11 cellular contexts compared by ENCODE assay signal in the genomic region with DNA sequence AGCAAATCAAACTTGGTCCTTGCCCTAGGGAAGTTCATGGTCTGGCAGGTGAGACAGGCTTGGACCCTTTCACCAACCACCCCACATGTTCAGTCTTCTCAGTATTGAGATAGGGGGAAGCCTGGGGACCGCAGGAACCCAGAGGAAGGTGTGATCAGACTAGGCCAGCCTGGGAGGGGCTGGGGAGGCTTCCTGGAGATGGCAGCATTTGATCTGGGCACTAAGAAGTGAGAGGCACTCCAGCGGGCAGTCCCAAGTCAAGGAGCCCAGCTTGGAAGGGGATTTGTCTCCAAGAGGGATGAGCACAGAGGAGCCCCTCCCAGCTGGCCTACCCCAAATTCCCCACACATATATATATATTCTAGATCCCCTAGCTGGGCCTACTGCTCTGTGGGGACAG. TPM values are rescaled to one million over a fixed set of nuclear protein-coding genes. Genes with fewer than 3 reads are reported as not detected.
DNase-seq lines count a peak whose midpoint lies in the region; ATAC-seq, FAIRE-seq and TF ChIP-seq lines count a peak whose summit lies in the region.
"Had no signal": no experiment of that assay in that cellular context is flagged by ENCODE, and none has a peak within 500 bp of the region (broad histone marks: within the 10 kb centered on the region; RNA-seq: fewer than 3 reads in every experiment).

No MANE protein-coding gene starts in this region.

- H3K27ac ChIP-seq in CD4-positive, alpha-beta T cell (ENCODE audit: low read depth, low read length) = no peak overlapping the region
- H3K27ac ChIP-seq in GM12878 (ENCODE audit: control insufficient read depth, insufficient read depth) = no peak overlapping the region; the same call in 1 of the 2 replicates

- ATAC-seq in CD4-positive, alpha-beta T cell (ENCODE audit: poor library complexity) = no peak
- ATAC-seq in HG02759 (IDR thresholded peaks at IDR 0.05; ENCODE audit: unreplicated experiment) (peak; percentile 10), GM12878 (peak; percentile 8; the same call in 2 of the 3 replicates), omental fat pad (ENCODE audit: low FRiP score) (no peak)
- peak in 1 of 2 donors; percentile 26 for ATAC-seq in natural killer cell treated with Interleukin-12 subunit alpha and Interleukin-12 subunit beta and Interleukin-15 and Interleukin-18, amount 100 ng/mL, for 72 hours

- peaks cover 26% of the 10 kb centered on the region for H3K4me1 Mint-ChIP-seq in CD4-positive, alpha-beta T cell (ENCODE audit: low read depth)
- H3K4me1 Mint-ChIP-seq in natural killer cell treated with Interleukin-12 subunit alpha and Interleukin-12 subunit beta and Interleukin-15 and Interleukin-18, amount 100 ng/mL, for 72 hours (ENCODE audit: low read depth in 2 of 2) = peaks cover 20 to 26% of the 10 kb centered on the region in 2 donors

- H3K36me3 ChIP-seq in GM12878 (ENCODE audit: control insufficient read depth in 2 of 2, insufficient read depth in 2 of 2, low read length in 1 of 2) = no peaks in the 10 kb centered on the region

- no peak overlapping the region for H3K4me3 Mint-ChIP-seq in CD4-positive, alpha-beta T cell
- no peak overlapping the region for H3K4me3 Mint-ChIP-seq in natural killer cell treated with Interleukin-12 subunit alpha and Interleukin-12 subunit beta and Interleukin-15 and Interleukin-18, amount 100 ng/mL, for 72 hours

- H3K27me3 ChIP-seq in CD4-positive, alpha-beta T cell (ENCODE audit: control insufficient read depth, insufficient read depth, low read length) = peaks cover 9% of the 10 kb centered on the region
- peaks cover 1 to 7% of the 10 kb centered on the region in 2 experiments; a peak in 3 of 4 replicates for H3K27me3 ChIP-seq in GM12878 (replicated peaks in 1 of 2; ENCODE audit: control insufficient read depth in 2 of 2, insufficient read depth in 2 of 2, low read length in 1 of 2)

- WGBS in GM12878 (ENCODE audit: insufficient coverage, insufficient replicate concordance, low lambda C conversion rate, missing lambda C conversion rate) = 19% methylated on average over 2 of the region's 2 CpGs

- FAIRE-seq in GM12878 (lab: Jason Lieb, UNC) = no peak
- FAIRE-seq: TTC549 had no signal

- peak overlapping the region; percentile 49; the same call in 1 of the 2 replicates for H3K4me2 ChIP-seq in GM12878 (ENCODE audit: control insufficient read depth, insufficient read depth)

- no peak for TF ChIP-seq EP300 in GM12878 (IDR thresholded peaks at IDR 0.05; ENCODE audit: borderline replicate concordance in 1 of 2, control insufficient read depth in 1 of 2, low read depth in 2 of 2, low read length in 2 of 2)

- H3K79me2 ChIP-seq in GM12878 (ENCODE audit: control insufficient read depth, insufficient read depth, low read length) = no peaks in the 10 kb centered on the region

- TF ChIP-seq RAD21 in GM12878 (IDR thresholded peaks at IDR 0.05; ENCODE audit: insufficient read depth, low read depth, low read length) = no peak

- no TSS peak for BruUV-seq in GM12878 (replicated peaks; lab: Mats Ljungman, UMichigan)

- TF ChIP-seq CTCF in CD4-positive, alpha-beta T cell (IDR thresholded peaks at IDR 0.05) = no peak
- TF ChIP-seq CTCF in GM12878 (IDR thresholded peaks at IDR 0.05 in 2 of 3, conservative IDR thresholded peaks at IDR 0.05 in 1 of 3; ENCODE audit: control insufficient read depth in 2 of 3, extremely low read depth in 1 of 3, insufficient read depth in 1 of 3, low read depth in 3 of 3, low read length in 3 of 3) (no peak), omental fat pad (IDR thresholded peaks at IDR 0.05) (no peak)

- no peak overlapping the region for H3K4me3 ChIP-seq in GM12878

- H3K9me3 ChIP-seq in CD4-positive, alpha-beta T cell (ENCODE audit: control insufficient read depth, low read length) = no peaks in the 10 kb centered on the region
- no peaks in the 10 kb centered on the region for H3K9me3 ChIP-seq in GM12878 (replicated peaks; ENCODE audit: control insufficient read depth, insufficient read depth, low read length)
- H3K9me3 ChIP-seq: Caco-2 had no signal

- POLR2A ChIA-PET in CD4-positive, alpha-beta T cell (lab: Charles Lee) = no interaction called here
- POLR2A ChIA-PET in GM12878 (lab: Charles Lee) = interaction anchor here (1.4 to 2.9 kb wide), 4 partner anchors 8 to 38 kb away, joined by 3 to 15 read pairs (median 4); no protein-coding TSS in a partner anchor

- H3K4me1 ChIP-seq in GM12878 (ENCODE audit: control insufficient read depth, insufficient read depth, low read length) = peaks cover 40% of the 10 kb centered on the region

- in situ Hi-C loops in GM12878 (cut with MboI) = no loop called here

- CTCF ChIA-PET in CD4-positive, alpha-beta T cell (lab: Charles Lee) = no interaction called here
- CTCF ChIA-PET in GM12878 (lab: Yijun Ruan, JAX) = interaction anchor here (1.2 to 3.6 kb wide), 3 partner anchors 8 to 53 kb away, joined by 4 to 12 read pairs (median 5); no protein-coding TSS in a partner anchor

- TF ChIP-seq POLR2A in GM12878 (IDR thresholded peaks at IDR 0.05; ENCODE audit: low read depth, low read length) = no peak

- DNase-seq in CD4-positive, alpha-beta T cell = no peak
- DNase-seq in GM12878 (ENCODE audit: low read depth, low spot score) = no peak
- no peak for DNase-seq in natural killer cell treated with Interleukin-12 subunit alpha and Interleukin-12 subunit beta and Interleukin-15 and Interleukin-18, amount 100 ng/mL, for 72 hours (ENCODE audit: low spot score)
- no peak for DNase-seq in foreskin melanocyte
- DNase-seq in ecto neural progenitor cell (ENCODE audit: low spot score) = no peak
- no peak for DNase-seq in NCI-H345 treated with DMSO at 0.1 percent for 48 hours (lab: John Stamatoyannopoulos, UW; ENCODE audit: unreplicated experiment)
- no peak for DNase-seq in omental fat pad (ENCODE audit: low spot score)
- DNase-seq: NCI-H1105 treated with DMSO at 0.1 percent for 48 hours had no signal

- SMC1A ChIA-PET in GM12878 (lab: Charles Lee; ENCODE audit: uncharacterized antibody, unreplicated experiment) = interaction anchor here (1.8 to 1.9 kb wide), 3 partner anchors 10 to 36 kb away, joined by 6 to 9 read pairs (median 6); no protein-coding TSS in a partner anchor

- peaks cover 27% of the 10 kb centered on the region for H3K27me3 Mint-ChIP-seq in CD4-positive, alpha-beta T cell
- peaks cover 18 to 19% of the 10 kb centered on the region in 2 donors for H3K27me3 Mint-ChIP-seq in natural killer cell treated with Interleukin-12 subunit alpha and Interleukin-12 subunit beta and Interleukin-15 and Interleukin-18, amount 100 ng/mL, for 72 hours

- H2AFZ ChIP-seq in GM12878 (ENCODE audit: control insufficient read depth, low read depth, low read length) = peak overlapping the region; percentile 59; the same call in 1 of the 2 replicates

- H3K36me3 Mint-ChIP-seq in CD4-positive, alpha-beta T cell (ENCODE audit: low read depth) = no peaks in the 10 kb centered on the region
- H3K36me3 Mint-ChIP-seq in natural killer cell treated with Interleukin-12 subunit alpha and Interleukin-12 subunit beta and Interleukin-15 and Interleukin-18, amount 100 ng/mL, for 72 hours = no peaks in the 10 kb centered on the region

- no peaks in the 10 kb centered on the region for H4K20me1 ChIP-seq in GM12878 (ENCODE audit: control insufficient read depth, insufficient read depth)

- peak overlapping the region; percentile 8; the same call in 1 of the 2 replicates for H3K9ac ChIP-seq in GM12878 (ENCODE audit: control insufficient read depth, insufficient read depth, low read length)

- intact Hi-C loops in CD4-positive, alpha-beta T cell (cut with DNase I, micrococcal nuclease) = no loop called here
- intact Hi-C loops in GM12878 (cut with micrococcal nuclease; ENCODE audit: unreplicated experiment) = no loop called here

- H3K9me3 Mint-ChIP-seq in CD4-positive, alpha-beta T cell = no peaks in the 10 kb centered on the region
- H3K9me3 Mint-ChIP-seq in natural killer cell treated with Interleukin-12 subunit alpha and Interleukin-12 subunit beta and Interleukin-15 and Interleukin-18, amount 100 ng/mL, for 72 hours = no peaks in the 10 kb centered on the region

- H3K27ac Mint-ChIP-seq in CD4-positive, alpha-beta T cell = peak overlapping the region; percentile 26
- H3K27ac Mint-ChIP-seq in natural killer cell treated with Interleukin-12 subunit alpha and Interleukin-12 subunit beta and Interleukin-15 and Interleukin-18, amount 100 ng/mL, for 72 hours = peak overlapping the region; percentile 27 to 79

- RAD21 ChIA-PET in GM12878 (lab: Charles Lee; ENCODE audit: unreplicated experiment) = interaction anchor here (0.8 to 3.2 kb wide), 3 partner anchors 9 to 67 kb away, joined by 4 to 23 read pairs (median 5); no protein-coding TSS in a partner anchor

TF ChIP-seq in GM12878, 131 proteins besides CTCF, POLR2A, EP300 and RAD21 (continues in another document):
- TF ChIP-seq HCFC1 (IDR thresholded peaks at IDR 0.05; ENCODE audit: low read length) (no peak), ZNF274 (IDR thresholded peaks at IDR 0.05; ENCODE audit: insufficient read depth, insufficient read length) (no peak), MEF2A (IDR thresholded peaks at IDR 0.05; ENCODE audit: insufficient read depth, low read depth, low read length) (no peak), FOXM1 (IDR thresholded peaks at IDR 0.05; ENCODE audit: low read depth, low read length) (no peak), YBX1 (IDR thresholded peaks at IDR 0.05) (no peak)

RNA-seq across cellular contexts. Expression of a gene that starts 5.4 kb away (rescaled TPM):
- 1 to 10 TPM; 1.8 to 2.4 TPM for total RNA-seq in CD4-positive, alpha-beta T cell
- total RNA-seq in GM12878 (2013; cell fraction: nucleolus; rRNA removed) = 16.4 and 17.5 TPM in 2 replicates
- total RNA-seq in GM12878 (2014; rRNA removed) (11.0 and 12.9 TPM in 2 replicates), GM12878 (2014; rRNA removed; fragmentation: Illumina TruSeq; extraction: Trizol) (4.9 and 5.5 TPM in 2 replicates), GM12878 (2021) (20.8 and 21.2 TPM in 2 replicates), omental fat pad (100 to 1,000 TPM in 1 of 4 donors, 10 to 100 TPM in 3; 18.7 to 222 (median 68.7) TPM)
- polyA plus RNA-seq in GM12878 (2011; ENCODE audit: low read depth) = 3.9 TPM
- polyA plus RNA-seq in GM12878 (2011; rRNA removed) (0.17 and 0.56 TPM in 2 replicates), GM12878 (2014; fragmentation: Illumina TruSeq; extraction: Trizol) (7.1 and 9.3 TPM in 2 replicates), GM12878 (2014; fragmentation: Nextera tagmentation; extraction: Ambion mirVana) (1 to 10 TPM; 4.3 to 7.4 TPM), GM12878 (2014; rRNA removed) (12.2 and 15.4 TPM in 2 replicates), GM12878 (2016; fragmentation: Nextera tagmentation; extraction: Ambion mirVana) (1 to 10 TPM; 6.8 to 7.4 TPM)
- 0.31 and 0.67 TPM in 2 replicates for polyA plus RNA-seq in GM12878 (2011; cell fraction: cytosol; rRNA removed)
- 0.88 and 1.3 TPM in 2 replicates for polyA plus RNA-seq in GM12878 (2011; cell fraction: nucleus; rRNA removed)
- 4.3 and 11.6 TPM in 2 replicates for polyA plus RNA-seq in GM12878 (2012)
- polyA minus RNA-seq in GM12878 (2011; rRNA and poly(A)+ RNA removed) = 0.44 and 2.3 TPM in 2 replicates
- 0.40 and 0.62 TPM in 2 replicates for polyA minus RNA-seq in GM12878 (2011; cell fraction: cytosol; rRNA and poly(A)+ RNA removed)
- 0.12 and 0.19 TPM in 2 replicates for polyA minus RNA-seq in GM12878 (2011; cell fraction: nucleus; rRNA and poly(A)+ RNA removed)
- total RNA-seq in natural killer cell treated with Interleukin-12 subunit alpha and Interleukin-12 subunit beta and Interleukin-15 and Interleukin-18, amount 100 ng/mL, for 72 hours = under 1 TPM in 1 of 2 donors, not detected in 1; 0.08 TPM

Comparison
In these comparisons a context has a peak if more than half of its experiments do, and no peak if none do; other contexts are left out.
1. ATAC-seq: peak in HG02759 (single experiment) and GM12878 (single experiment); none in CD4-positive, alpha-beta T cell (single experiment) and omental fat pad (single experiment).